Comparison of ENCODE assay signal across 18 cellular contexts in genomic region chr19:53485046-53486004, GRCh38. TPM values are rescaled to one million over a fixed set of nuclear protein-coding genes. Genes with fewer than 3 reads are reported as not detected.
DNase-seq lines count a peak whose midpoint lies in the region; ATAC-seq, FAIRE-seq and TF ChIP-seq lines count a peak whose summit lies in the region.
"Had no signal": no experiment of that assay in that cellular context is flagged by ENCODE, and none has a peak within 500 bp of the region (broad histone marks: within the 10 kb centered on the region; RNA-seq: fewer than 3 reads in every experiment).

No MANE protein-coding gene starts in this region.

- H3K4ac ChIP-seq in H1 (replicated peaks; ENCODE audit: insufficient read length, low read depth, low read length), result no peak overlapping the region

- H3K4me2 ChIP-seq in HepG2 (ENCODE audit: low read depth, low read length) (no peak overlapping the region), H1 (ENCODE audit: insufficient read depth in 1 of 2, low read depth in 2 of 2, low read length in 2 of 2) (no peak overlapping the region)
- H3K4me2 ChIP-seq: KMS-11 had no signal

- no peak overlapping the region for H4K91ac ChIP-seq in H1 (replicated peaks; ENCODE audit: insufficient read length, low read length)

- H2AFZ ChIP-seq in HepG2 (ENCODE audit: low read length), result no peak overlapping the region
- H2AFZ ChIP-seq in H1 (ENCODE audit: low read length), result no peak overlapping the region

- ATAC-seq in HepG2, result no peak
- ATAC-seq in right lobe of liver, result no peak

- H3K4me3 ChIP-seq in HepG2 (replicated peaks in 1 of 3; ENCODE audit: insufficient read depth in 1 of 3, low read depth in 2 of 3, low read length in 3 of 3), result no peak overlapping the region
- no peak overlapping the region for H3K4me3 ChIP-seq in right lobe of liver
- H3K4me3 ChIP-seq in H1 (ENCODE audit: extremely low read depth in 1 of 4, insufficient read depth in 2 of 4, low read depth in 3 of 4, low read length in 4 of 4), result no peak overlapping the region

- H3K27me3 ChIP-seq in HepG2 (ENCODE audit: control insufficient read depth in 1 of 2, insufficient read depth in 2 of 2, low read length in 2 of 2) (no peaks in the 10 kb centered on the region), right lobe of liver (no peaks in the 10 kb centered on the region), H1 (replicated peaks in 1 of 4; ENCODE audit: control insufficient read depth in 3 of 4, extremely low read depth in 1 of 4, insufficient read depth in 3 of 4, low read length in 3 of 4) (no peaks in the 10 kb centered on the region)

- no peak overlapping the region for H3K14ac ChIP-seq in H1 (ENCODE audit: insufficient read length)

- TF ChIP-seq POLR2A in HepG2 (IDR thresholded peaks at IDR 0.05; ENCODE audit: insufficient read depth in 1 of 2, low read depth in 2 of 2, low read length in 2 of 2) (no peak), right lobe of liver (IDR thresholded peaks at IDR 0.05) (no peak), H1 (IDR thresholded peaks at IDR 0.05; ENCODE audit: control extremely low read depth in 1 of 2, low read depth in 2 of 2, low read length in 2 of 2) (no peak)

- no peak overlapping the region for H2BK15ac ChIP-seq in H1 (ENCODE audit: low read length)

- no peak overlapping the region for H2BK120ac ChIP-seq in H1 (replicated peaks; ENCODE audit: low read depth, low read length)

- H4K8ac ChIP-seq in H1 (ENCODE audit: extremely low read depth, insufficient read depth, low read length), result no peak overlapping the region

- TF ChIP-seq EP300 in HepG2 (IDR thresholded peaks at IDR 0.05; ENCODE audit: low read depth in 2 of 2, low read length in 2 of 2), result no peak
- no peak for TF ChIP-seq EP300 in HepG2 (CRISPR knock-in tag; IDR thresholded peaks at IDR 0.05; ENCODE audit: borderline replicate concordance)
- no peak for TF ChIP-seq EP300 in H1 (IDR thresholded peaks at IDR 0.05; ENCODE audit: borderline replicate concordance in 1 of 2, low read depth in 2 of 2, low read length in 2 of 2)

- DNase-seq in HepG2 (ENCODE audit: low spot score) (no peak), right lobe of liver (no peak), H1 (ENCODE audit: low read depth in 1 of 2, low spot score in 2 of 2) (no peak), left kidney (ENCODE audit: low read depth, low spot score) (peak; percentile 20), NCI-H774 (lab: John Stamatoyannopoulos, UW) (no peak), NCI-H1417 treated with DMSO at 0.1 percent for 48 hours (lab: John Stamatoyannopoulos, UW) (no peak)
- no peak for DNase-seq in stimulated activated CD4-positive, alpha-beta T cell treated with anti-CD3 and anti-CD28 coated beads, Interleukin-4, amount 100 ng/mL, for 1 hour
- DNase-seq: ACHN; C1 segment of cervical spinal cord; Calu3; CD4-positive, alpha-beta T cell; DMS79; H9 had no signal

- WGBS in HepG2 (ENCODE audit: low lambda C conversion rate), result 80% methylated on average over 8 of the region's 8 CpGs
- 66% methylated on average over 6 of the region's 8 CpGs for WGBS in right lobe of liver (ENCODE audit: insufficient coverage, low coverage, low lambda C conversion rate, missing lambda C conversion rate)
- 79% methylated on average over 8 of the region's 8 CpGs; no CpG with 5 or more reads in 1 of the 2 experiments for WGBS in H1 (ENCODE audit: extremely low coverage in 1 of 2, insufficient coverage in 1 of 2, insufficient read length in 1 of 2, insufficient replicate concordance in 2 of 2, low coverage in 1 of 2, low lambda C conversion rate in 2 of 2, missing lambda C conversion rate in 1 of 2), 2 experiments

- no peak overlapping the region for H4K5ac ChIP-seq in H1 (ENCODE audit: insufficient read length, low read depth, low read length)

- H2BK5ac ChIP-seq in H1 (ENCODE audit: low read depth, low read length), result no peak overlapping the region

- H3K9me3 ChIP-seq in HepG2 (ENCODE audit: low read length), result no peaks in the 10 kb centered on the region
- peaks cover 0 to 8% (median 0%) of the 10 kb centered on the region in 4 donors for H3K9me3 ChIP-seq in right lobe of liver
- H3K9me3 ChIP-seq in H1 (ENCODE audit: insufficient read depth in 2 of 2, low read depth in 1 of 2, low read length in 1 of 2), result peaks cover 14 to 17% of the 10 kb centered on the region in 2 experiments

- no peak overlapping the region for H3K27ac ChIP-seq in HepG2 (ENCODE audit: extremely low read length, insufficient read depth, low read length)
- H3K27ac ChIP-seq in right lobe of liver, result no peak overlapping the region
- H3K27ac ChIP-seq in H1 (ENCODE audit: low read depth, low read length), result no peak overlapping the region
- H3K27ac ChIP-seq: 22Rv1, KMS-11 had no signal

- H3K9ac ChIP-seq in HepG2 (ENCODE audit: insufficient read depth, low read depth, low read length) (no peak overlapping the region), H1 (replicated peaks in 1 of 4; ENCODE audit: extremely low read depth in 1 of 4, low read depth in 3 of 4, low read length in 3 of 4) (no peak overlapping the region)
- H3K9ac ChIP-seq: KMS-11 had no signal

- POLR2A ChIA-PET in HepG2 (lab: Yijun Ruan, JAX) (no interaction called here), H1 (lab: Charles Lee; ENCODE audit: partially characterized antibody) (interaction anchor here (1.3 to 1.8 kb wide), 4 partner anchors 11 to 47 kb away, joined by 3 to 5 read pairs (median 4); no protein-coding TSS in a partner anchor)

- H3K56ac ChIP-seq in H1 (replicated peaks; ENCODE audit: insufficient read length, low read depth, low read length), result no peak overlapping the region

- H2BK20ac ChIP-seq in H1 (ENCODE audit: low read length), result no peak overlapping the region

- H4K20me1 ChIP-seq in HepG2 (ENCODE audit: insufficient read depth, low read length) (no peaks in the 10 kb centered on the region), H1 (replicated peaks in 1 of 2; ENCODE audit: control insufficient read depth in 1 of 2, insufficient read depth in 2 of 2, low read length in 2 of 2) (no peaks in the 10 kb centered on the region)

- in situ Hi-C loops in HepG2 (cut with HindIII; ENCODE audit: extremely low pct_ligation_motif_present, low pct_unique_long_range_greater_than_20kb), result no loop called here

- CTCF ChIA-PET in HepG2 (lab: Yijun Ruan, JAX; ENCODE audit: low intra/inter-chr PET ratio, low total read pairs), result no interaction called here
- CTCF ChIA-PET in H1 (lab: Charles Lee; ENCODE audit: partially characterized antibody), result interaction anchor here (0.9 kb wide), 1 partner anchor 27 kb away, joined by 3 read pairs; no protein-coding TSS in a partner anchor

- TF ChIP-seq CTCF in HepG2 (CRISPR knock-in tag; IDR thresholded peaks at IDR 0.05), result no peak
- no peak for TF ChIP-seq CTCF in right lobe of liver (IDR thresholded peaks at IDR 0.05)
- TF ChIP-seq CTCF in H1 (IDR thresholded peaks at IDR 0.05; ENCODE audit: control extremely low read depth in 1 of 3, insufficient read depth in 1 of 3, low read depth in 1 of 3, low read length in 3 of 3), result no peak

- H3K79me1 ChIP-seq in H1 (ENCODE audit: low read depth, low read length), result no peaks in the 10 kb centered on the region

- H2BK12ac ChIP-seq in H1 (ENCODE audit: low read depth, low read length), result no peak overlapping the region

- FAIRE-seq in HepG2 (lab: Jason Lieb, UNC) (no peak), H1 (lab: Jason Lieb, UNC) (no peak)
- FAIRE-seq: GM12891, GM19239 had no signal

- peaks cover 0 to 31% of the 10 kb centered on the region in 2 experiments; a peak in 3 of 5 replicates for H3K36me3 ChIP-seq in HepG2 (replicated peaks in 1 of 2; ENCODE audit: control insufficient read depth in 1 of 2, insufficient read depth in 2 of 2, low read length in 2 of 2)
- peaks cover 0 to 2% (median 0%) of the 10 kb centered on the region in 4 donors for H3K36me3 ChIP-seq in right lobe of liver
- peaks cover 0 to 61% (median 20%) of the 10 kb centered on the region in 4 experiments; a peak in 6 of 8 replicates for H3K36me3 ChIP-seq in H1 (ENCODE audit: control insufficient read depth in 2 of 4, insufficient read depth in 4 of 4, low read length in 3 of 4)

- TF ChIP-seq RAD21 in HepG2 (CRISPR knock-in tag; IDR thresholded peaks at IDR 0.05) (no peak), H1 (IDR thresholded peaks at IDR 0.05 in 1 of 2, conservative IDR thresholded peaks at IDR 0.05 in 1 of 2; ENCODE audit: low read depth in 2 of 2, low read length in 2 of 2) (no peak)

- H3K23ac ChIP-seq in H1 (ENCODE audit: insufficient read length), result no peak overlapping the region

- H3K4me1 ChIP-seq in HepG2 (ENCODE audit: insufficient read depth, low read length) (peaks cover 10% of the 10 kb centered on the region), right lobe of liver (no peaks in the 10 kb centered on the region), H1 (replicated peaks in 1 of 4; ENCODE audit: control insufficient read depth in 3 of 4, insufficient read depth in 4 of 4, low read length in 3 of 4) (no peaks in the 10 kb centered on the region)

- H2AK5ac ChIP-seq in H1 (ENCODE audit: low read depth, low read length), result no peak overlapping the region

- H3K18ac ChIP-seq in H1 (ENCODE audit: extremely low read depth, low read length), result no peak overlapping the region

- H3K23me2 ChIP-seq in H1 (ENCODE audit: low read depth, low read length), result no peaks in the 10 kb centered on the region

- BruUV-seq in HepG2 (replicated peaks; lab: Mats Ljungman, UMichigan), result no TSS peak

- H3K79me2 ChIP-seq in HepG2 (ENCODE audit: insufficient read depth, low read length), result no peaks in the 10 kb centered on the region
- H3K79me2 ChIP-seq in H1 (ENCODE audit: control insufficient read depth in 1 of 2, insufficient read depth in 2 of 2, low read length in 2 of 2), result peaks cover 0 to 5% of the 10 kb centered on the region in 2 experiments; a peak in 1 of 4 replicates

- intact Hi-C loops in HepG2 (cut with micrococcal nuclease; ENCODE audit: unreplicated experiment), result no loop called here
- intact Hi-C loops in right lobe of liver (cut with DNase I), result no loop called here

RNA-seq across cellular contexts. Expression of gene ZNF813, which starts 17.8 kb away (rescaled TPM):
- total RNA-seq in HepG2 (2016; rRNA removed; fragmentation: Illumina TruSeq; extraction: Trizol) (8.9 and 14.9 TPM in 2 replicates), right lobe of liver (1 to 10 TPM in 4 of 6 experiments, under 1 TPM in 2; 0.74 to 1.6 (median 1.1) TPM)
- total RNA-seq in HepG2 (2016; cell fraction: cytosol; rRNA removed; fragmentation: Illumina TruSeq; extraction: Trizol; ENCODE audit: low read depth), result 1.1 and 1.4 TPM in 2 replicates
- total RNA-seq in HepG2 (2016; cell fraction: insoluble cytoplasmic fraction; rRNA removed; fragmentation: Illumina TruSeq; extraction: Trizol), result 8.8 and 14.9 TPM in 2 replicates
- total RNA-seq in HepG2 (2016; cell fraction: membrane; rRNA removed; fragmentation: Illumina TruSeq; extraction: Trizol), result 3.2 and 4.2 TPM in 2 replicates
- total RNA-seq in HepG2 (2016; cell fraction: nucleus; rRNA removed; fragmentation: Illumina TruSeq; extraction: Trizol), result 5.5 and 7.5 TPM in 2 replicates
- polyA plus RNA-seq in HepG2 (2011; rRNA removed) (2.1 TPM in 2 replicates), H1 (2011; rRNA removed) (1.9 and 2.9 TPM in 2 replicates)
- polyA plus RNA-seq in HepG2 (2011; cell fraction: cytosol; rRNA removed), result 1.1 and 1.5 TPM in 2 replicates
- 1.0 and 1.4 TPM in 2 replicates for polyA plus RNA-seq in HepG2 (2011; cell fraction: nucleus; rRNA removed)
- polyA plus RNA-seq in HepG2 (2012), result 3.8 and 4.9 TPM in 2 replicates
- 0.29 and 0.35 TPM in 2 replicates for polyA plus RNA-seq in HepG2 (2016; cell fraction: cytosol; fragmentation: Illumina TruSeq; extraction: Trizol; ENCODE audit: low read depth)
- polyA plus RNA-seq in HepG2 (2016; cell fraction: insoluble cytoplasmic fraction; fragmentation: Illumina TruSeq; extraction: Trizol; ENCODE audit: low read depth), result 5.3 and 5.6 TPM in 2 replicates
- polyA plus RNA-seq in HepG2 (2016; cell fraction: membrane; fragmentation: Illumina TruSeq; extraction: Trizol; ENCODE audit: low read depth), result 1.1 and 1.2 TPM in 2 replicates
- 4.8 and 5.5 TPM in 2 replicates for polyA plus RNA-seq in HepG2 (2016; cell fraction: nucleus; fragmentation: Illumina TruSeq; extraction: Trizol; ENCODE audit: insufficient read depth, low read depth)
- polyA minus RNA-seq in HepG2 (2011; rRNA and poly(A)+ RNA removed; ENCODE audit: low replicate concordance), result 0.65 and 1.8 TPM in 2 replicates
- polyA minus RNA-seq in HepG2 (2011; cell fraction: cytosol; rRNA and poly(A)+ RNA removed), result 4.2 and 5.5 TPM in 2 replicates
- 8.0 and 8.1 TPM in 2 replicates for polyA minus RNA-seq in HepG2 (2011; cell fraction: nucleus; rRNA and poly(A)+ RNA removed)
- total RNA-seq in H1 (2021; fragmentation: NEBNext Ultra II Directional; extraction: Animal tissue kit (Norgen Biotek cat#: 25700)), result 22.1 and 22.4 TPM in 2 replicates
- polyA plus RNA-seq in H1 (2011; cell fraction: cytosol; rRNA removed), result 3.8 TPM
- 3.4 TPM for polyA plus RNA-seq in H1 (2011; cell fraction: nucleus; rRNA removed)
- polyA plus RNA-seq in H1 (2012, experiment 1 of 2), result 7.9 to 13.6 TPM (median 8.7 TPM) in 4 replicates
- polyA plus RNA-seq in H1 (2012, experiment 2 of 2), result 0.88 TPM
- 11.9 TPM for polyA plus RNA-seq in H1 (2013, experiment 1 of 2)
- polyA plus RNA-seq in H1 (2013, experiment 2 of 2), result 10.6 TPM
- polyA minus RNA-seq in H1 (2011; rRNA and poly(A)+ RNA removed), result 18.5 and 24.9 TPM in 2 replicates
- polyA minus RNA-seq in H1 (2011; cell fraction: cytosol; rRNA and poly(A)+ RNA removed), result 11.4 TPM
- 36.4 TPM for polyA minus RNA-seq in H1 (2011; cell fraction: nucleus; rRNA and poly(A)+ RNA removed)
- total RNA-seq: Calu3, HT-29 had no signal

RNA-seq across cellular contexts. Expression of gene ZNF331, which starts 52.6 kb away (rescaled TPM):
- total RNA-seq in HepG2 (2016; rRNA removed; fragmentation: Illumina TruSeq; extraction: Trizol) (13.3 and 15.2 TPM in 2 replicates), right lobe of liver (1 to 10 TPM; 2.0 to 5.8 (median 3.5) TPM)
- 5.0 and 5.3 TPM in 2 replicates for total RNA-seq in HepG2 (2016; cell fraction: cytosol; rRNA removed; fragmentation: Illumina TruSeq; extraction: Trizol; ENCODE audit: low read depth)
- total RNA-seq in HepG2 (2016; cell fraction: insoluble cytoplasmic fraction; rRNA removed; fragmentation: Illumina TruSeq; extraction: Trizol), result 11.2 and 12.7 TPM in 2 replicates
- total RNA-seq in HepG2 (2016; cell fraction: membrane; rRNA removed; fragmentation: Illumina TruSeq; extraction: Trizol), result 8.0 and 8.5 TPM in 2 replicates
- 16.0 and 20.7 TPM in 2 replicates for total RNA-seq in HepG2 (2016; cell fraction: nucleus; rRNA removed; fragmentation: Illumina TruSeq; extraction: Trizol)
- polyA plus RNA-seq in HepG2 (2011; rRNA removed) (8.2 and 9.5 TPM in 2 replicates), H1 (2011; rRNA removed) (30.0 and 43.7 TPM in 2 replicates)
- 3.3 and 4.9 TPM in 2 replicates for polyA plus RNA-seq in HepG2 (2011; cell fraction: cytosol; rRNA removed)
- polyA plus RNA-seq in HepG2 (2011; cell fraction: nucleus; rRNA removed), result 20.2 and 21.6 TPM in 2 replicates
- polyA plus RNA-seq in HepG2 (2012), result 22.2 and 38.0 TPM in 2 replicates
- polyA plus RNA-seq in HepG2 (2016; cell fraction: cytosol; fragmentation: Illumina TruSeq; extraction: Trizol; ENCODE audit: low read depth), result 1.2 and 1.3 TPM in 2 replicates
- polyA plus RNA-seq in HepG2 (2016; cell fraction: insoluble cytoplasmic fraction; fragmentation: Illumina TruSeq; extraction: Trizol; ENCODE audit: low read depth), result 10.1 and 10.3 TPM in 2 replicates
- polyA plus RNA-seq in HepG2 (2016; cell fraction: membrane; fragmentation: Illumina TruSeq; extraction: Trizol; ENCODE audit: low read depth), result 2.9 and 3.4 TPM in 2 replicates
- polyA plus RNA-seq in HepG2 (2016; cell fraction: nucleus; fragmentation: Illumina TruSeq; extraction: Trizol; ENCODE audit: insufficient read depth, low read depth), result 51.3 and 54.8 TPM in 2 replicates
- 5.6 and 18.7 TPM in 2 replicates for polyA minus RNA-seq in HepG2 (2011; rRNA and poly(A)+ RNA removed; ENCODE audit: low replicate concordance)
- polyA minus RNA-seq in HepG2 (2011; cell fraction: cytosol; rRNA and poly(A)+ RNA removed), result 7.9 and 9.9 TPM in 2 replicates
- polyA minus RNA-seq in HepG2 (2011; cell fraction: nucleus; rRNA and poly(A)+ RNA removed), result 20.4 and 22.9 TPM in 2 replicates
- 36.7 and 44.1 TPM in 2 replicates for total RNA-seq in H1 (2021; fragmentation: NEBNext Ultra II Directional; extraction: Animal tissue kit (Norgen Biotek cat#: 25700))
- 62.0 TPM for polyA plus RNA-seq in H1 (2011; cell fraction: cytosol; rRNA removed)
- polyA plus RNA-seq in H1 (2011; cell fraction: nucleus; rRNA removed), result 81.9 TPM
- 39.8 to 55.6 TPM (median 46.6 TPM) in 4 replicates for polyA plus RNA-seq in H1 (2012, experiment 1 of 2)
- 4.6 TPM for polyA plus RNA-seq in H1 (2012, experiment 2 of 2)
- polyA plus RNA-seq in H1 (2013, experiment 1 of 2), result 30.5 TPM
- polyA plus RNA-seq in H1 (2013, experiment 2 of 2), result 26.8 TPM
- polyA minus RNA-seq in H1 (2011; rRNA and poly(A)+ RNA removed), result 34.3 and 35.5 TPM in 2 replicates
- polyA minus RNA-seq in H1 (2011; cell fraction: cytosol; rRNA and poly(A)+ RNA removed), result 22.2 TPM
- polyA minus RNA-seq in H1 (2011; cell fraction: nucleus; rRNA and poly(A)+ RNA removed), result 48.1 TPM

RNA-seq across cellular contexts. Expression of gene ZNF761, which starts 53.5 kb away (rescaled TPM):
- 16.2 and 20.8 TPM in 2 replicates for total RNA-seq in HepG2 (2016; rRNA removed; fragmentation: Illumina TruSeq; extraction: Trizol)
- 4.3 and 5.4 TPM in 2 replicates for total RNA-seq in HepG2 (2016; cell fraction: cytosol; rRNA removed; fragmentation: Illumina TruSeq; extraction: Trizol; ENCODE audit: low read depth)
- total RNA-seq in HepG2 (2016; cell fraction: insoluble cytoplasmic fraction; rRNA removed; fragmentation: Illumina TruSeq; extraction: Trizol), result 15.5 and 20.2 TPM in 2 replicates
- 8.0 and 9.4 TPM in 2 replicates for total RNA-seq in HepG2 (2016; cell fraction: membrane; rRNA removed; fragmentation: Illumina TruSeq; extraction: Trizol)
- total RNA-seq in HepG2 (2016; cell fraction: nucleus; rRNA removed; fragmentation: Illumina TruSeq; extraction: Trizol), result 12.3 and 15.9 TPM in 2 replicates
- 11.6 and 12.0 TPM in 2 replicates for polyA plus RNA-seq in HepG2 (2011; rRNA removed)
- 7.6 and 10.7 TPM in 2 replicates for polyA plus RNA-seq in HepG2 (2011; cell fraction: cytosol; rRNA removed)
- 11.5 and 13.2 TPM in 2 replicates for polyA plus RNA-seq in HepG2 (2011; cell fraction: nucleus; rRNA removed)
- polyA plus RNA-seq in HepG2 (2012), result 11.2 and 15.1 TPM in 2 replicates
- polyA plus RNA-seq in HepG2 (2016; cell fraction: cytosol; fragmentation: Illumina TruSeq; extraction: Trizol; ENCODE audit: low read depth), result 3.3 and 3.7 TPM in 2 replicates
- 12.8 and 13.8 TPM in 2 replicates for polyA plus RNA-seq in HepG2 (2016; cell fraction: insoluble cytoplasmic fraction; fragmentation: Illumina TruSeq; extraction: Trizol; ENCODE audit: low read depth)
- polyA plus RNA-seq in HepG2 (2016; cell fraction: membrane; fragmentation: Illumina TruSeq; extraction: Trizol; ENCODE audit: low read depth), result 4.2 TPM in 2 replicates
- polyA plus RNA-seq in HepG2 (2016; cell fraction: nucleus; fragmentation: Illumina TruSeq; extraction: Trizol; ENCODE audit: insufficient read depth, low read depth), result 29.0 and 29.2 TPM in 2 replicates
- polyA minus RNA-seq in HepG2 (2011; rRNA and poly(A)+ RNA removed; ENCODE audit: low replicate concordance), result 2.6 and 3.2 TPM in 2 replicates
- polyA minus RNA-seq in HepG2 (2011; cell fraction: cytosol; rRNA and poly(A)+ RNA removed), result 7.1 and 7.8 TPM in 2 replicates
- polyA minus RNA-seq in HepG2 (2011; cell fraction: nucleus; rRNA and poly(A)+ RNA removed), result 20.2 and 28.2 TPM in 2 replicates
- 1 to 10 TPM; 2.6 to 4.2 (median 3.4) TPM for total RNA-seq in right lobe of liver
- total RNA-seq in H1 (2021; fragmentation: NEBNext Ultra II Directional; extraction: Animal tissue kit (Norgen Biotek cat#: 25700)), result 24.2 and 25.1 TPM in 2 replicates
- 10.8 and 11.1 TPM in 2 replicates for polyA plus RNA-seq in H1 (2011; rRNA removed)
- 17.4 TPM for polyA plus RNA-seq in H1 (2011; cell fraction: cytosol; rRNA removed)
- polyA plus RNA-seq in H1 (2011; cell fraction: nucleus; rRNA removed), result 12.9 TPM
- 12.3 to 21.4 TPM (median 13.6 TPM) in 4 replicates for polyA plus RNA-seq in H1 (2012, experiment 1 of 2)
- 1.3 TPM for polyA plus RNA-seq in H1 (2012, experiment 2 of 2)
- 17.3 TPM for polyA plus RNA-seq in H1 (2013, experiment 1 of 2)
- polyA plus RNA-seq in H1 (2013, experiment 2 of 2), result 16.9 TPM
- 23.7 and 33.8 TPM in 2 replicates for polyA minus RNA-seq in H1 (2011; rRNA and poly(A)+ RNA removed)
- 17.1 TPM for polyA minus RNA-seq in H1 (2011; cell fraction: cytosol; rRNA and poly(A)+ RNA removed)
- polyA minus RNA-seq in H1 (2011; cell fraction: nucleus; rRNA and poly(A)+ RNA removed), result 36.3 TPM

Comparison
In these comparisons a context has a peak if more than half of its experiments do, and no peak if none do; other contexts are left out.
1. Of the 41 proteins assayed by ChIP-seq in both HepG2 and H1: peak only in HepG2: ASH2L; only in H1: CHD2 and SP1; in both: none; in neither: 38.